ENCODE assay signal across 1 cellular context in genomic region chr7:151720297-151720696, GRCh38.
TF ChIP-seq lines count a peak whose summit lies in the region.

No MANE protein-coding gene starts in this region.

TF ChIP-seq in WTC11, 78 proteins besides CTCF, POLR2A, EP300 and RAD21 (continued from another document):
- TF ChIP-seq FOXP4 (CRISPR knock-in tag; IDR thresholded peaks at IDR 0.05) (no peak), CBFB (CRISPR knock-in tag; IDR thresholded peaks at IDR 0.05; ENCODE audit: low read depth) (no peak), RELA (CRISPR knock-in tag; IDR thresholded peaks at IDR 0.05; ENCODE audit: borderline replicate concordance) (no peak), NFATC4 (CRISPR knock-in tag; IDR thresholded peaks at IDR 0.05) (no peak)
